8 cellular contexts compared by ENCODE assay signal in genomic region chr6:34393191-34393967, GRCh38. TPM values are rescaled to one million over a fixed set of nuclear protein-coding genes. Genes with fewer than 3 reads are reported as not detected.
DNase-seq lines count a peak whose midpoint lies in the region; ATAC-seq and TF ChIP-seq lines count a peak whose summit lies in the region.

No MANE protein-coding gene starts in this region.

- no peak for ATAC-seq in GM21737 (IDR thresholded peaks at IDR 0.05; ENCODE audit: unreplicated experiment)
- ATAC-seq in HG03280 (IDR thresholded peaks at IDR 0.05; ENCODE audit: unreplicated experiment): no peak
- no peak for ATAC-seq in HG02884 (IDR thresholded peaks at IDR 0.05; ENCODE audit: unreplicated experiment)

- peak overlapping the region; percentile 35 for H3K4me3 Mint-ChIP-seq in progenitor cell of endocrine pancreas (ENCODE audit: low read depth)

- H3K4me1 ChIP-seq in SJCRH30: no peaks in the 10 kb centered on the region

- peaks cover 3% of the 10 kb centered on the region for H3K9me3 Mint-ChIP-seq in progenitor cell of endocrine pancreas (ENCODE audit: low read depth)

- no peak overlapping the region for H3K27ac Mint-ChIP-seq in progenitor cell of endocrine pancreas

- peaks cover 5% of the 10 kb centered on the region for H3K4me1 Mint-ChIP-seq in progenitor cell of endocrine pancreas (ENCODE audit: low read depth)

- no peaks in the 10 kb centered on the region for H3K36me3 ChIP-seq in SJCRH30

- H3K4me3 ChIP-seq in SJCRH30 (peak overlapping the region; percentile 89), fibroblast of mammary gland (ENCODE audit: control insufficient read depth, low read depth, low read length) (peak overlapping the region; percentile 58)

- DNase-seq in NCI-H2227 (lab: John Stamatoyannopoulos, UW; ENCODE audit: unreplicated experiment): peak; percentile 48
- no peak for DNase-seq in NCI-H2227 treated with DMSO at 0.1 percent for 48 hours (lab: John Stamatoyannopoulos, UW)
- DNase-seq in SJCRH30: no peak
- DNase-seq in fibroblast of mammary gland (ENCODE audit: low read depth): no peak
- no peak for DNase-seq in progenitor cell of endocrine pancreas (ENCODE audit: low spot score, unreplicated experiment)

- TF ChIP-seq CTCF in fibroblast of mammary gland (conservative IDR thresholded peaks at IDR 0.05; ENCODE audit: control insufficient read depth, insufficient read depth, low read depth, low read length) (no peak), progenitor cell of endocrine pancreas (IDR thresholded peaks at IDR 0.05; ENCODE audit: unreplicated experiment) (no peak)

- H3K27ac ChIP-seq in SJCRH30: no peak overlapping the region

- peaks cover 3% of the 10 kb centered on the region; the same call in 1 of the 2 replicates for H3K9me3 ChIP-seq in SJCRH30 (replicated peaks)

- H3K36me3 Mint-ChIP-seq in progenitor cell of endocrine pancreas (ENCODE audit: insufficient read depth): peaks cover 4% of the 10 kb centered on the region

- H3K27me3 Mint-ChIP-seq in progenitor cell of endocrine pancreas: no peaks in the 10 kb centered on the region

- no peaks in the 10 kb centered on the region for H3K27me3 ChIP-seq in SJCRH30

RNA-seq across cellular contexts. Expression of gene NUDT3, which starts 0.9 kb away (rescaled TPM):
- 13.2 and 14.1 TPM in 2 replicates for total RNA-seq in SJCRH30 (2014; rRNA removed; shearing (Covaris generic))
- total RNA-seq in progenitor cell of endocrine pancreas: 20.6 and 23.4 TPM in 2 replicates

RNA-seq across cellular contexts. Expression of gene RPS10, which starts 32.5 kb away (rescaled TPM):
- total RNA-seq in SJCRH30 (2014; rRNA removed; shearing (Covaris generic)): 2,129 and 2,719 TPM in 2 replicates
- total RNA-seq in progenitor cell of endocrine pancreas: 1,118 and 1,174 TPM in 2 replicates
